ENCODE assay signal across 12 cellular contexts in the genomic region with DNA sequence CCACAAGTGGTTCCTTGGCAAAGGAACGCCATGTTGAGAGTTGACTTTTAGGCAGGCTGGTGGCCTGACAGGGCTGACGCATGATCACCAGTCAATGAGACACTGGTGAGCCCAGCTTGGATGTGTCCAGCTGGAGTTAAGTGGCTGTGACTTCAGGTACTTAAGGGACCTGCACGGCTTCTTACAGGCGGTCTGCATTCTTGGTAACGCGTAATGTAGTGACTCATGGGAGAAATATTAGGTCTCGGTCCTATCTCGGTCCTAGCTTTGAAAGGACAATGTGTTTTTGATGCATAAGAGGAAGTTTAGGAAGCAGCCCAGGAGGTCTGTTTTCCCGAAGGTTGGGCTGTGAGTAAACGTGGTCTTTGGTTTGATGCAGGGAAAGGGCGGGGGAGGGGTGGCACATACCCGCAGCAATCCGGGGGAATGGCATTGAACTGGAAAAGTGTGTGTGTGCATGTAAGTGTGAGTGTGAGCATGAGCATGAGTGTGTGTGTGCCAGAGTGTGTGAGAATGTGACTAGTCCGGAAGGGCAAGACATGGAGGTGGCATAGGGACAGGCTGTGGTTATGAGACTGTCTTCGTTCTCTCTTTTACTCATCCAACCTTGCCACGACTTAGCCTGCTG. TPM values are rescaled to one million over a fixed set of nuclear protein-coding genes. Genes with fewer than 3 reads are reported as not detected.
DNase-seq lines count a peak whose midpoint lies in the region; TF ChIP-seq lines count a peak whose summit lies in the region.
"Had no signal": no experiment of that assay in that cellular context is flagged by ENCODE, and none has a peak within 500 bp of the region (broad histone marks: within the 10 kb centered on the region; RNA-seq: fewer than 3 reads in every experiment).

No MANE protein-coding gene starts in this region.

- H3K27me3 Mint-ChIP-seq in neural crest cell (ENCODE audit: low read depth): peaks cover 46% of the 10 kb centered on the region
- H3K27me3 Mint-ChIP-seq in CD4-positive, alpha-beta memory T cell: peaks cover 18 to 30% of the 10 kb centered on the region in 2 donors

- CTCF ChIA-PET in CD4-positive, alpha-beta memory T cell (lab: Charles Lee; ENCODE audit: partially characterized antibody): interaction anchor here (0.7 kb wide), 1 partner anchor 89 kb away, joined by 3 read pairs; no protein-coding TSS in a partner anchor

- no peak overlapping the region for H3K27ac ChIP-seq in CD4-positive, alpha-beta memory T cell (ENCODE audit: low read depth, low read length)

- POLR2A ChIA-PET in CD4-positive, alpha-beta memory T cell (lab: Charles Lee; ENCODE audit: partially characterized antibody): no interaction called here

- H3K9me3 Mint-ChIP-seq in neural crest cell: no peaks in the 10 kb centered on the region
- no peaks in the 10 kb centered on the region for H3K9me3 Mint-ChIP-seq in CD4-positive, alpha-beta memory T cell

- no peak overlapping the region for H3K4me3 ChIP-seq in CD4-positive, alpha-beta memory T cell (ENCODE audit: low read length in 2 of 2)
- H3K4me3 ChIP-seq: heart left ventricle had no signal

- DNase-seq in DMS79 (lab: John Stamatoyannopoulos, UW) (peak; percentile 72), dermis microvascular lymphatic vessel endothelial cell (ENCODE audit: low read depth in 2 of 2) (peak; percentile 31 to 92), neural crest cell (ENCODE audit: low read depth, low spot score) (no peak), GF-D8 (lab: John Stamatoyannopoulos, UW) (no peak), NOMO-1 treated with dmso at 0.1 percent for 144 hours (lab: John Stamatoyannopoulos, UW; ENCODE audit: unreplicated experiment) (no peak), dedifferentiated amniotic fluid mesenchymal stem cell (ENCODE audit: extremely low spot score) (no peak)
- no peak for DNase-seq in CD4-positive, alpha-beta memory T cell
- DNase-seq: activated CD4-positive, alpha-beta T cell treated with anti-CD3 and anti-CD28 coated beads, Interleukin-2, amount 50 U/mL, for 4 hours; GDM1; heart left ventricle; RPMI8226 had no signal

- H3K4me3 Mint-ChIP-seq in neural crest cell: no peak overlapping the region
- H3K4me3 Mint-ChIP-seq in CD4-positive, alpha-beta memory T cell: no peak overlapping the region

- peak overlapping the region; percentile 86 for H3K27ac Mint-ChIP-seq in neural crest cell (ENCODE audit: unreplicated experiment)
- no peak overlapping the region for H3K27ac Mint-ChIP-seq in CD4-positive, alpha-beta memory T cell

- H3K36me3 ChIP-seq in CD4-positive, alpha-beta memory T cell (ENCODE audit: insufficient read depth, low read length): no peaks in the 10 kb centered on the region
- H3K36me3 ChIP-seq: heart left ventricle had no signal

- intact Hi-C loops in CD4-positive, alpha-beta memory T cell (cut with micrococcal nuclease): no loop called here

- H3K4me1 ChIP-seq in CD4-positive, alpha-beta memory T cell (ENCODE audit: insufficient read depth, low read length): no peaks in the 10 kb centered on the region

- no peak for TF ChIP-seq RAD21 in Ishikawa (IDR thresholded peaks at IDR 0.05; ENCODE audit: low read depth)

- H3K4me1 Mint-ChIP-seq in neural crest cell: peaks cover 10% of the 10 kb centered on the region
- H3K4me1 Mint-ChIP-seq in CD4-positive, alpha-beta memory T cell: no peaks in the 10 kb centered on the region

- H3K36me3 Mint-ChIP-seq in neural crest cell (ENCODE audit: low read depth): no peaks in the 10 kb centered on the region
- H3K36me3 Mint-ChIP-seq in CD4-positive, alpha-beta memory T cell: no peaks in the 10 kb centered on the region

- TF ChIP-seq CTCF in neural crest cell (conservative IDR thresholded peaks at IDR 0.05): no peak

- peak; percentile 70; the same call in 1 of the 2 replicates for TF ChIP-seq EP300 in Ishikawa (IDR thresholded peaks at IDR 0.05; ENCODE audit: borderline replicate concordance)

- H3K9me3 ChIP-seq in CD4-positive, alpha-beta memory T cell (ENCODE audit: control insufficient read depth in 1 of 2, low read length in 2 of 2): no peaks in the 10 kb centered on the region

- H3K27me3 ChIP-seq in CD4-positive, alpha-beta memory T cell (ENCODE audit: insufficient read depth, low read length): no peaks in the 10 kb centered on the region
- H3K27me3 ChIP-seq: heart left ventricle had no signal

TF ChIP-seq in Ishikawa, 13 proteins besides CTCF, POLR2A, EP300 and RAD21:
- TF ChIP-seq, protein P1, sequence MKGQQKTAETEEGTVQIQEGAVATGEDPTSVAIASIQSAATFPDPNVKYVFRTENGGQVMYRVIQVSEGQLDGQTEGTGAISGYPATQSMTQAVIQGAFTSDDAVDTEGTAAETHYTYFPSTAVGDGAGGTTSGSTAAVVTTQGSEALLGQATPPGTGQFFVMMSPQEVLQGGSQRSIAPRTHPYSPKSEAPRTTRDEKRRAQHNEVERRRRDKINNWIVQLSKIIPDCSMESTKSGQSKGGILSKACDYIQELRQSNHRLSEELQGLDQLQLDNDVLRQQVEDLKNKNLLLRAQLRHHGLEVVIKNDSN (IDR thresholded peaks at IDR 0.05): no peak
- TF ChIP-seq TCF12 (IDR thresholded peaks at IDR 0.05; ENCODE audit: low read depth): peak; percentile 87
- TF ChIP-seq EGR1 (IDR thresholded peaks at IDR 0.05): no peak
- TF ChIP-seq, protein P2, sequence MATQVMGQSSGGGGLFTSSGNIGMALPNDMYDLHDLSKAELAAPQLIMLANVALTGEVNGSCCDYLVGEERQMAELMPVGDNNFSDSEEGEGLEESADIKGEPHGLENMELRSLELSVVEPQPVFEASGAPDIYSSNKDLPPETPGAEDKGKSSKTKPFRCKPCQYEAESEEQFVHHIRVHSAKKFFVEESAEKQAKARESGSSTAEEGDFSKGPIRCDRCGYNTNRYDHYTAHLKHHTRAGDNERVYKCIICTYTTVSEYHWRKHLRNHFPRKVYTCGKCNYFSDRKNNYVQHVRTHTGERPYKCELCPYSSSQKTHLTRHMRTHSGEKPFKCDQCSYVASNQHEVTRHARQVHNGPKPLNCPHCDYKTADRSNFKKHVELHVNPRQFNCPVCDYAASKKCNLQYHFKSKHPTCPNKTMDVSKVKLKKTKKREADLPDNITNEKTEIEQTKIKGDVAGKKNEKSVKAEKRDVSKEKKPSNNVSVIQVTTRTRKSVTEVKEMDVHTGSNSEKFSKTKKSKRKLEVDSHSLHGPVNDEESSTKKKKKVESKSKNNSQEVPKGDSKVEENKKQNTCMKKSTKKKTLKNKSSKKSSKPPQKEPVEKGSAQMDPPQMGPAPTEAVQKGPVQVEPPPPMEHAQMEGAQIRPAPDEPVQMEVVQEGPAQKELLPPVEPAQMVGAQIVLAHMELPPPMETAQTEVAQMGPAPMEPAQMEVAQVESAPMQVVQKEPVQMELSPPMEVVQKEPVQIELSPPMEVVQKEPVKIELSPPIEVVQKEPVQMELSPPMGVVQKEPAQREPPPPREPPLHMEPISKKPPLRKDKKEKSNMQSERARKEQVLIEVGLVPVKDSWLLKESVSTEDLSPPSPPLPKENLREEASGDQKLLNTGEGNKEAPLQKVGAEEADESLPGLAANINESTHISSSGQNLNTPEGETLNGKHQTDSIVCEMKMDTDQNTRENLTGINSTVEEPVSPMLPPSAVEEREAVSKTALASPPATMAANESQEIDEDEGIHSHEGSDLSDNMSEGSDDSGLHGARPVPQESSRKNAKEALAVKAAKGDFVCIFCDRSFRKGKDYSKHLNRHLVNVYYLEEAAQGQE (IDR thresholded peaks at IDR 0.05; ENCODE audit: low read depth): no peak
- TF ChIP-seq, protein P3, sequence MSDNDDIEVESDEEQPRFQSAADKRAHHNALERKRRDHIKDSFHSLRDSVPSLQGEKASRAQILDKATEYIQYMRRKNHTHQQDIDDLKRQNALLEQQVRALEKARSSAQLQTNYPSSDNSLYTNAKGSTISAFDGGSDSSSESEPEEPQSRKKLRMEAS (IDR thresholded peaks at IDR 0.05): peak; percentile 61
- TF ChIP-seq TAF1 (IDR thresholded peaks at IDR 0.05; ENCODE audit: low read depth): no peak
- TF ChIP-seq ZBTB7A (IDR thresholded peaks at IDR 0.05; ENCODE audit: low read depth): no peak
- 0 out of 2 replicates have a peak, but pooled peaks have one; percentile 16 for TF ChIP-seq YY1 (IDR thresholded peaks at IDR 0.05; ENCODE audit: low read depth)
- no peak for TF ChIP-seq CREB1 (IDR thresholded peaks at IDR 0.05; ENCODE audit: low read depth)
- TF ChIP-seq NFIC (IDR thresholded peaks at IDR 0.05): peak; percentile 54
- TF ChIP-seq TEAD4 (IDR thresholded peaks at IDR 0.05): peak; percentile 96
- no peak; the same call in 1 of the 2 replicates for TF ChIP-seq CEBPB (IDR thresholded peaks at IDR 0.05)
- peak; percentile 63; the same call in 1 of the 2 replicates for TF ChIP-seq FOXM1 (IDR thresholded peaks at IDR 0.05; ENCODE audit: borderline replicate concordance, low read depth)

RNA-seq across cellular contexts. Expression of a gene that starts 55.3 kb away (rescaled TPM):
- total RNA-seq in dermis microvascular lymphatic vessel endothelial cell (80.7 and 186 TPM in 2 replicates), neural crest cell (1.4 TPM in 2 replicates)
- total RNA-seq in CD4-positive, alpha-beta memory T cell: 1 to 10 TPM; 9.4 to 9.9 TPM
- polyA plus RNA-seq in CD4-positive, alpha-beta memory T cell: 1 to 10 TPM in 1 of 2 donors, under 1 TPM in 1; 0.34 to 6.0 TPM

Comparison
In these comparisons a context has a peak if more than half of its experiments do, and no peak if none do; other contexts are left out.
1. DNase-seq: peak in DMS79 (single experiment) and dermis microvascular lymphatic vessel endothelial cell (2 of 2); none in neural crest cell (single experiment), GF-D8 (single experiment), NOMO-1 treated with dmso at 0.1 percent for 144 hours (single experiment), CD4-positive, alpha-beta memory T cell (0 of 5) and dedifferentiated amniotic fluid mesenchymal stem cell (single experiment).